In the genomic region with DNA sequence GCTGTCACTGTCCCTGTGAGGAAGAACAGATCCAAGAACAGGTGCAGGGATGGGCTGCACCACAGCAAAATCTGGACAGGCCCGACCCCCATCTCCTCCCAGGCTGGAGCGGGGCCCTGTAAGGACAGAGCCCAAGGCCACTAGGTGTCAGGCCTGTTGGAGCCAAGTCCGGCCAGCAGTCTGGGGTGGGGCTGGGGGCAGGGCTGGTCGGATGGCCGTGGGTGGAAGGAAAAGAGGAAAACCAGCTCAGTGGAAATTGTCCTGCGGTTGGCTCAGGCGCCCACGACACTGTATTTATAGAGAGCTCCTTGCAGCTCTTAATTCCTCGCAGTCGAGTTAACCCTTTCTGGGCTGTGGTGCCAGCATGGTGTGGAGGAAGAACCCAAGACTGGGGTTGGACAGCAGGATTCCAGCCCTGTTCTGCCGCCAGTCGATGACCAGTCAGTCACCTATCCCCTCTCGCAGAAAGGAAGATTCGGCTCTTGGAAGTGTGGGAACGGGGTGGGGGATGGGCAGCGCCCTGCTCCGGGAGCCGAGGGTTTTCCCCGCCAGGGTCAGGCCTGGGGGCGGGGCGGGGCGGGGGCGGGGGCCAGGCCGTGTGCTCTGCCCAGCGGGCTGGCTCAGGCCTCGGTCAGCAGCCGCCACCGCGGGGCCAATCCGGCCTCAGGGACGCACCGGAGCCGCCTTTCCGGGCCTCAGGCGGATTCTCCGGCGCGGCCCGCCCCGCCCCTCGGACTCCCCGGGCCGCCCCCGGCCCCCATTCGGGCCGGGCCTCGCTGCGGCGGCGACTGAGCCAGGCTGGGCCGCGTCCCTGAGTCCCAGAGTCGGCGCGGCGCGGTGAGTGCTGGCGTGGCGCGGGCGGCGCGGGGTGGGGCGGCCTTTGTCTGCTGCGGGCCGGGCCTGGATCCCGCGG, we compare ENCODE assay signal across 8 cellular contexts. TPM values are rescaled to one million over a fixed set of nuclear protein-coding genes. Genes with fewer than 3 reads are reported as not detected.
A peak's percentile ranks its signal among the peaks of the same experiment; 100 is the strongest.
DNase-seq lines count a peak whose midpoint lies in the region; ATAC-seq lines count a peak whose summit lies in the region.

A gene (plus strand): TSS at position 760 of the 913 bp plus-strand sequence. CDS start 15,257 bp downstream, outside the sequence.

- ATAC-seq in left lobe of liver (peak; percentile 93), HG03280 (IDR thresholded peaks at IDR 0.05; ENCODE audit: unreplicated experiment) (no peak), GM21723 (IDR thresholded peaks at IDR 0.05; ENCODE audit: unreplicated experiment) (no peak)
- peak; percentile 51 for ATAC-seq in stimulated activated effector memory CD8-positive, alpha-beta T cell treated with anti-CD3 and anti-CD28 coated beads, Interleukin-12 subunit alpha, Interleukin-12 subunit beta, amount 100 ng/mL, for 72 hours

- H3K4me1 Mint-ChIP-seq in stimulated activated effector memory CD8-positive, alpha-beta T cell treated with anti-CD3 and anti-CD28 coated beads, Interleukin-12 subunit alpha, Interleukin-12 subunit beta, amount 100 ng/mL, for 72 hours = peaks cover 26% of the 10 kb centered on the region

- in situ Hi-C loops in HAP-1 (cut with MboI; ENCODE audit: low sequenced_read_pairs) = loop anchor here (25.0 kb wide), 1 partner anchor 122 kb away; no protein-coding TSS in a partner anchor

- H3K9me3 Mint-ChIP-seq in stimulated activated effector memory CD8-positive, alpha-beta T cell treated with anti-CD3 and anti-CD28 coated beads, Interleukin-12 subunit alpha, Interleukin-12 subunit beta, amount 100 ng/mL, for 72 hours = no peaks in the 10 kb centered on the region

- DNase-seq in CD1c-positive myeloid dendritic cell (ENCODE audit: extremely low spot score) (peak; percentile 97), HAP-1 (ENCODE audit: low spot score in 2 of 2) (peak; percentile 80 to 92), SK-N-MC (ENCODE audit: low read depth, low spot score) (no peak), left lobe of liver (ENCODE audit: low spot score) (peak; percentile 93)
- DNase-seq in stimulated activated effector memory CD8-positive, alpha-beta T cell treated with anti-CD3 and anti-CD28 coated beads, Interleukin-12 subunit alpha, Interleukin-12 subunit beta, amount 100 ng/mL, for 72 hours (ENCODE audit: low spot score in 2 of 2) = no peak

- H3K27ac ChIP-seq in SK-N-MC (no peak within 1 kb of the TSS), duodenal mucosa (ENCODE audit: low read depth, low read length) (no peak within 1 kb of the TSS)

- H3K27ac Mint-ChIP-seq in stimulated activated effector memory CD8-positive, alpha-beta T cell treated with anti-CD3 and anti-CD28 coated beads, Interleukin-12 subunit alpha, Interleukin-12 subunit beta, amount 100 ng/mL, for 72 hours = no peak within 1 kb of the TSS

- peaks cover 4% of the 10 kb centered on the region; the same call in 1 of the 2 replicates for H3K36me3 ChIP-seq in HAP-1 (replicated peaks)
- H3K36me3 ChIP-seq in SK-N-MC (ENCODE audit: insufficient read depth, low read length) = no peaks in the 10 kb centered on the region
- H3K36me3 ChIP-seq in duodenal mucosa (ENCODE audit: control insufficient read depth in 1 of 2, insufficient read depth in 2 of 2, low read length in 2 of 2) = no peaks in the 10 kb centered on the region

- H3K4me3 Mint-ChIP-seq in stimulated activated effector memory CD8-positive, alpha-beta T cell treated with anti-CD3 and anti-CD28 coated beads, Interleukin-12 subunit alpha, Interleukin-12 subunit beta, amount 100 ng/mL, for 72 hours = peak within 1 kb of the TSS; percentile 66

- H3K9ac ChIP-seq in SK-N-MC (ENCODE audit: insufficient read length) = peak within 1 kb of the TSS; percentile 82
- peak within 1 kb of the TSS; percentile 39 to 57 for H3K9ac ChIP-seq in duodenal mucosa (ENCODE audit: low read depth in 1 of 2, low read length in 2 of 2)

- peaks cover 20% of the 10 kb centered on the region for H3K4me1 ChIP-seq in HAP-1
- H3K4me1 ChIP-seq in duodenal mucosa (ENCODE audit: control insufficient read depth in 1 of 2, insufficient read depth in 2 of 2, low read length in 2 of 2) = peaks cover 20 to 27% of the 10 kb centered on the region in 2 donors

- H3K4me3 ChIP-seq in HAP-1 (peak within 1 kb of the TSS; percentile 94), SK-N-MC (peak within 1 kb of the TSS; percentile 92), duodenal mucosa (ENCODE audit: low read depth in 1 of 2, low read length in 2 of 2) (peak within 1 kb of the TSS; percentile 64 to 66)

- no peaks in the 10 kb centered on the region for H3K36me3 Mint-ChIP-seq in stimulated activated effector memory CD8-positive, alpha-beta T cell treated with anti-CD3 and anti-CD28 coated beads, Interleukin-12 subunit alpha, Interleukin-12 subunit beta, amount 100 ng/mL, for 72 hours

- no peaks in the 10 kb centered on the region for H3K27me3 ChIP-seq in HAP-1 (ENCODE audit: low read depth)
- no peaks in the 10 kb centered on the region for H3K27me3 ChIP-seq in duodenal mucosa (ENCODE audit: control insufficient read depth in 1 of 2, insufficient read depth in 2 of 2, low read length in 2 of 2)

- H3K9me3 ChIP-seq in HAP-1 (no peaks in the 10 kb centered on the region), SK-N-MC (ENCODE audit: low read depth, low read length) (no peaks in the 10 kb centered on the region), duodenal mucosa (ENCODE audit: control insufficient read depth in 1 of 2, low read length in 2 of 2) (no peaks in the 10 kb centered on the region)

RNA-seq across cellular contexts. Expression of the gene that starts here (rescaled TPM):
- 20.5 TPM for total RNA-seq in left lobe of liver

Comparison
In these comparisons a context has a peak if more than half of its experiments do, and no peak if none do; other contexts are left out.
1. DNase-seq: peak in CD1c-positive myeloid dendritic cell (single experiment), HAP-1 (2 of 2) and left lobe of liver (single experiment); none in SK-N-MC (single experiment) and stimulated activated effector memory CD8-positive, alpha-beta T cell treated with anti-CD3 and anti-CD28 coated beads, Interleukin-12 subunit alpha, Interleukin-12 subunit beta, amount 100 ng/mL, for 72 hours (0 of 2).
2. ATAC-seq: peak in left lobe of liver (single experiment) and stimulated activated effector memory CD8-positive, alpha-beta T cell treated with anti-CD3 and anti-CD28 coated beads, Interleukin-12 subunit alpha, Interleukin-12 subunit beta, amount 100 ng/mL, for 72 hours (single experiment); none in HG03280 (single experiment) and GM21723 (single experiment).
3. Peak in every context shown above with its lines, with median percentiles within 50 percentile points of each other: H3K4me3 ChIP-seq.